35 cellular contexts compared by ENCODE assay signal in the genomic region with DNA sequence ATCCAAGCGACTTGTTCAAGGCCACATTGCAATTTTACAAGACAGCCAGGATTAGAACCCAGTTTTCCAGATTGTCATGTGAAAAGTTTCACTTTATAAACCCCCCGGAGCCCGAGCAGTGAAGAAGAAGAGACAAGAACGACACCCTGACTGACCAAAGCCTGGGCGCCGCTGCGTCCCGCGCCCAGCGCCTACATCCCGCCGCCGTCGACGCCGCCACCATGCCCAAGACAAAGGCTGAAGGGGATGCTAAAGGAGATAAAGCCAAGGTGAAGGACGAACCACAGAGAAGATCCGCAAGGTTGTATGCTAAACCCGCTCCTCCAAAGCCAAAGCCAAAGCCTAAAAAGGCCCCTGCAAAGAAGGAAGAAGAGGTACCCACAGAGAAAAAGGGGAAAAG. TPM values are rescaled to one million over a fixed set of nuclear protein-coding genes. Genes with fewer than 3 reads are reported as not detected.
"Had no signal": no experiment of that assay in that cellular context is flagged by ENCODE, and none has a peak within 500 bp of the region (broad histone marks: within the 10 kb centered on the region; RNA-seq: fewer than 3 reads in every experiment).

No MANE protein-coding gene starts in this region.

- H3K27me3 ChIP-seq: MG63 had no signal

- DNase-seq: Karpas-422, Kasumi-1, MG63, MM.1S, MV-4-11, NCI-H1048, NCI-H1092, NCI-H1092 treated with DMSO at 0.1 percent for 48 hours, NCI-H1105, NCI-H1105 treated with DMSO at 0.1 percent for 48 hours, NCI-H1417, NCI-H1417 treated with DMSO at 0.1 percent for 48 hours, NCI-H1436, NCI-H1436 treated with DMSO at 0.1 percent for 48 hours, NCI-H146, NCI-H1694, NCI-H1694 treated with DMSO at 0.1 percent for 48 hours, NCI-H187, NCI-H187 treated with DMSO at 0.1 percent for 48 hours, NCI-H1930, NCI-H2029, NCI-H2029 treated with DMSO at 0.1 percent for 48 hours, NCI-H2081, NCI-H2081 treated with DMSO at 0.1 percent for 48 hours, NCI-H2107, NCI-H2171, NCI-H2171 treated with DMSO at 0.1 percent for 48 hours, NCI-H2227 treated with DMSO at 0.1 percent for 48 hours, NCI-H226, NCI-H345, NCI-H446, NCI-H446 treated with DMSO at 0.1 percent for 48 hours, NCI-H510A, NCI-H510A treated with DMSO at 0.1 percent for 48 hours had no signal

- H3K9me3 ChIP-seq: MG63 had no signal

- H3K4me3 ChIP-seq: MG63 had no signal

- H3K36me3 ChIP-seq: MG63 had no signal

RNA-seq across cellular contexts. Expression of a gene that starts 27.1 kb away (rescaled TPM):
- total RNA-seq: MCF 10A had no signal
